Comparison of ENCODE assay signal across 8 cellular contexts in genomic region chr10:97572214-97572989, GRCh38. TPM values are rescaled to one million over a fixed set of nuclear protein-coding genes. Genes with fewer than 3 reads are reported as not detected.
DNase-seq lines count a peak whose midpoint lies in the region; ATAC-seq and TF ChIP-seq lines count a peak whose summit lies in the region.

TSS of gene ANKRD2 (plus strand) at chr10:97572779. CDS start at chr10:97572789, 10 bp downstream.

- peak; percentile 95 for TF ChIP-seq CTCF in fibroblast of mammary gland (conservative IDR thresholded peaks at IDR 0.05; ENCODE audit: control insufficient read depth, insufficient read depth, low read depth, low read length)
- peak; percentile 74 for TF ChIP-seq CTCF in neural cell (IDR thresholded peaks at IDR 0.05; ENCODE audit: poor library complexity, severe bottlenecking)
- peak; percentile 55 to 84 for TF ChIP-seq CTCF in suprapubic skin (IDR thresholded peaks at IDR 0.05)

- no peaks in the 10 kb centered on the region for H3K36me3 ChIP-seq in neural cell (ENCODE audit: insufficient read depth, low read length)
- H3K36me3 ChIP-seq in suprapubic skin = peaks cover 25% of the 10 kb centered on the region

- H4K20me1 ChIP-seq in neural cell (ENCODE audit: insufficient read depth) = no peaks in the 10 kb centered on the region

- TF ChIP-seq RAD21 in neural cell (conservative IDR thresholded peaks at IDR 0.05) = peak; percentile 65

- H3K9me3 ChIP-seq in neural cell (ENCODE audit: low read length) (no peaks in the 10 kb centered on the region), suprapubic skin (no peaks in the 10 kb centered on the region)

- TF ChIP-seq EP300 in neural cell (conservative IDR thresholded peaks at IDR 0.05; ENCODE audit: poor library complexity, severe bottlenecking) (no peak), suprapubic skin (IDR thresholded peaks at IDR 0.05) (no peak)

- H3K4me3 ChIP-seq in fibroblast of mammary gland (ENCODE audit: control insufficient read depth, low read depth, low read length) (no peak within 1 kb of the TSS), neural cell (ENCODE audit: low read length) (no peak within 1 kb of the TSS), suprapubic skin (no peak within 1 kb of the TSS)

- peak; percentile 76 for ATAC-seq in HG03159 (IDR thresholded peaks at IDR 0.05; ENCODE audit: unreplicated experiment)

- H3F3A ChIP-seq in neural cell (ENCODE audit: insufficient read depth, low read length, poor library complexity, severe bottlenecking) = no peaks in the 10 kb centered on the region

- peaks cover 49% of the 10 kb centered on the region for H3K4me1 ChIP-seq in suprapubic skin

- H3K9ac ChIP-seq in neural cell (ENCODE audit: low read length) = no peak within 1 kb of the TSS

- peak; percentile 56 for DNase-seq in GM04504 (ENCODE audit: low read depth)
- DNase-seq in OCI-M2 (lab: John Stamatoyannopoulos, UW; ENCODE audit: unreplicated experiment) = peak; percentile 45
- DNase-seq in activated T-cell treated with anti-CD3 and anti-CD28 coated beads, Interleukin-2, amount 50 U/mL, for 48 hours = peak; percentile 60 to 74
- DNase-seq in fibroblast of mammary gland (ENCODE audit: low read depth) = peak; percentile 86
- DNase-seq in suprapubic skin (ENCODE audit: low spot score in 2 of 2) = peak in 1 of 2 donors; percentile 86
- DNase-seq in mesenteric fat pad (ENCODE audit: low spot score) = no peak

- H3K27ac ChIP-seq in neural cell (ENCODE audit: low read length) (no peak within 1 kb of the TSS), suprapubic skin (peak within 1 kb of the TSS; percentile 86)

- no peak within 1 kb of the TSS for H3K4me2 ChIP-seq in neural cell (ENCODE audit: low read length)

- no peaks in the 10 kb centered on the region for H3K79me2 ChIP-seq in neural cell (replicated peaks; ENCODE audit: insufficient read depth, low read length)

- no peak within 1 kb of the TSS for H2AFZ ChIP-seq in neural cell (ENCODE audit: low read depth, low read length)

- 61% methylated on average over 7 of the region's 16 CpGs for WGBS in suprapubic skin

- TF ChIP-seq POLR2A in suprapubic skin (IDR thresholded peaks at IDR 0.05) = no peak

- no peaks in the 10 kb centered on the region for H3K27me3 ChIP-seq in neural cell (ENCODE audit: insufficient read depth, low read depth, low read length)
- no peaks in the 10 kb centered on the region for H3K27me3 ChIP-seq in suprapubic skin

- no peaks in the 10 kb centered on the region for H3K9me2 ChIP-seq in neural cell (ENCODE audit: insufficient read depth, low read length)

TF ChIP-seq in neural cell, 6 proteins besides CTCF, POLR2A, EP300 and RAD21:
- TF ChIP-seq TAF1 (IDR thresholded peaks at IDR 0.05; ENCODE audit: low read depth) (no peak), EZH2 (IDR thresholded peaks at IDR 0.05; ENCODE audit: borderline replicate concordance, insufficient read depth, low read length, poor library complexity, severe bottlenecking) (no peak), MXI1 (conservative IDR thresholded peaks at IDR 0.05; ENCODE audit: poor library complexity, severe bottlenecking) (no peak), REST (IDR thresholded peaks at IDR 0.05; ENCODE audit: borderline replicate concordance) (no peak), SMC3 (conservative IDR thresholded peaks at IDR 0.05; ENCODE audit: poor library complexity) (peak; percentile 70), POLR2AphosphoS5 (IDR thresholded peaks at IDR 0.05) (no peak)

RNA-seq across cellular contexts. Expression of gene ANKRD2, which starts in this region (rescaled TPM):
- polyA plus RNA-seq in neural cell = not detected in 2 replicates
- not detected in 2 replicates for polyA minus RNA-seq in neural cell
- total RNA-seq in suprapubic skin = 1 to 10 TPM in 2 of 4 donors, under 1 TPM in 1, not detected in 1; 0.45 to 2.5 (median 2.0) TPM
- total RNA-seq in mesenteric fat pad = not detected
